Comparison of ENCODE assay signal across 8 cellular contexts in the genomic region with DNA sequence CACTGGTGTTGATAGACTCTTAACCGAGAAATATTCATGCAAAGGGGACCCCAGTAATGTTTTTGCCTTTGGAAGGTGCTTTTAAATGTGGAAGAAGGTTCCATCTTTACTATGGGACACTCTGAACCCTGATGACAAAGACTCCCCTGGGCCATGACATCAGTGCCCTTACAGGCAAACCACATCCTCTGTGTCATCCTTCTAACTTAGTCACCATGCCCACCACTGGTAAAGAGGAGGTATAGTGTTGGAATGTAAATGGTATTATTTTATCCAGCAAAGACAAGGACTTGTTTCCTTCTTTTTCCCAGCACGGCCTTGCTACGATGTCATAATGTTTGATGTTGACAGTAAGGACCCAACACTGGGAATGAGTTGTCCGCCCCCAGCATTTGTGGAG. TPM values are rescaled to one million over a fixed set of nuclear protein-coding genes. Genes with fewer than 3 reads are reported as not detected.
A peak's percentile ranks its signal among the peaks of the same experiment; 100 is the strongest.
DNase-seq lines count a peak whose midpoint lies in the region; ATAC-seq, FAIRE-seq and TF ChIP-seq lines count a peak whose summit lies in the region.

No MANE protein-coding gene starts in this region.

- DNase-seq in DND-41 (peak; percentile 18), RCC 7860 (ENCODE audit: low spot score) (peak; percentile 94), HT-29 (ENCODE audit: low spot score) (no peak), NCI-H2081 (lab: John Stamatoyannopoulos, UW) (no peak), dedifferentiated amniotic fluid mesenchymal stem cell (ENCODE audit: extremely low spot score) (no peak), UCSD-AML1 (lab: John Stamatoyannopoulos, UW; ENCODE audit: unreplicated experiment) (no peak)
- peak; percentile 44 to 60 for DNase-seq in activated naive CD4-positive, alpha-beta T cell treated with anti-CD3 and anti-CD28 coated beads, Interleukin-2, amount 50 U/mL, for 72 hours (ENCODE audit: low spot score in 2 of 2)

- peak overlapping the region; percentile 88 to 92 for H3K27ac Mint-ChIP-seq in activated naive CD4-positive, alpha-beta T cell treated with anti-CD3 and anti-CD28 coated beads, Interleukin-2, amount 50 U/mL, for 72 hours

- peaks cover 93% of the 10 kb centered on the region for H3K36me3 ChIP-seq in DND-41 (ENCODE audit: insufficient read depth, low read length)
- H3K36me3 ChIP-seq in skeletal muscle satellite cell (ENCODE audit: insufficient read depth, low read length), result peaks cover 53% of the 10 kb centered on the region

- no peak overlapping the region for H3K27ac ChIP-seq in DND-41 (ENCODE audit: low read length)

- H3K27me3 ChIP-seq in DND-41 (ENCODE audit: insufficient read depth, low read length, poor library complexity) (no peaks in the 10 kb centered on the region), skeletal muscle satellite cell (ENCODE audit: control insufficient read depth, insufficient read depth, low read length) (no peaks in the 10 kb centered on the region)

- no peaks in the 10 kb centered on the region for H3K9me3 ChIP-seq in DND-41 (ENCODE audit: insufficient read depth, low read length, severe bottlenecking)
- no peaks in the 10 kb centered on the region for H3K9me3 ChIP-seq in skeletal muscle satellite cell (replicated peaks; ENCODE audit: low read length)

- 0 out of 2 replicates have a peak, but pooled peaks cover 4% of the 10 kb centered on the region for H3K79me2 ChIP-seq in DND-41 (ENCODE audit: insufficient read depth, low read length)

- H3K36me3 Mint-ChIP-seq in activated naive CD4-positive, alpha-beta T cell treated with anti-CD3 and anti-CD28 coated beads, Interleukin-2, amount 50 U/mL, for 72 hours, result peaks cover 46 to 62% of the 10 kb centered on the region in 2 donors

- peak; percentile 86 for ATAC-seq in DND-41 (ENCODE audit: insufficient read depth, low read depth)
- ATAC-seq in activated naive CD4-positive, alpha-beta T cell treated with anti-CD3 and anti-CD28 coated beads, Interleukin-2, amount 50 U/mL, for 72 hours, result peak; percentile 100

- H3K9me3 Mint-ChIP-seq in activated naive CD4-positive, alpha-beta T cell treated with anti-CD3 and anti-CD28 coated beads, Interleukin-2, amount 50 U/mL, for 72 hours, result peaks cover 3 to 4% of the 10 kb centered on the region in 2 donors

- no peak overlapping the region for H3K9ac ChIP-seq in DND-41 (ENCODE audit: low read depth, low read length)
- H3K9ac ChIP-seq in skeletal muscle satellite cell (ENCODE audit: low read depth, low read length), result peak overlapping the region; percentile 51

- no peak overlapping the region for H3K4me2 ChIP-seq in DND-41 (ENCODE audit: insufficient read depth, low read length)
- peak overlapping the region; percentile 53 for H3K4me2 ChIP-seq in skeletal muscle satellite cell (ENCODE audit: low read length)

- H2AFZ ChIP-seq in DND-41 (ENCODE audit: low read depth, low read length), result no peak overlapping the region

- no peaks in the 10 kb centered on the region for H3K4me1 ChIP-seq in DND-41 (ENCODE audit: insufficient read depth, low read length)
- H3K4me1 ChIP-seq in skeletal muscle satellite cell (ENCODE audit: control insufficient read depth, insufficient read depth, low read length), result peaks cover 25% of the 10 kb centered on the region

- H4K20me1 ChIP-seq in DND-41 (ENCODE audit: insufficient read depth, low read length), result no peaks in the 10 kb centered on the region; the same call in 1 of the 2 replicates

- no peak for TF ChIP-seq CTCF in DND-41 (IDR thresholded peaks at IDR 0.05; ENCODE audit: borderline replicate concordance, extremely low read depth, low read length, poor library complexity, severe bottlenecking)

- FAIRE-seq in RCC 7860 (lab: Jason Lieb, UNC), result peak; percentile 84

- H3K4me3 ChIP-seq in DND-41 (ENCODE audit: low read depth in 1 of 2, low read length in 2 of 2), result no peak overlapping the region
- peak overlapping the region; percentile 23 for H3K4me3 ChIP-seq in skeletal muscle satellite cell (ENCODE audit: low read length)

RNA-seq across cellular contexts. Expression of a gene that starts 12.6 kb away (rescaled TPM):
- 10 to 100 TPM; 53.0 to 57.4 TPM for total RNA-seq in activated naive CD4-positive, alpha-beta T cell treated with anti-CD3 and anti-CD28 coated beads, Interleukin-2, amount 50 U/mL, for 72 hours
- total RNA-seq in skeletal muscle satellite cell (2012; rRNA removed), result 16.5 and 21.0 TPM in 2 replicates
- total RNA-seq in HT-29 (2014; rRNA removed; shearing (Covaris generic)), result 38.8 and 39.4 TPM in 2 replicates

RNA-seq across cellular contexts. Expression of a gene that starts 47.2 kb away (rescaled TPM):
- 1 to 10 TPM; 2.6 to 4.5 TPM for total RNA-seq in activated naive CD4-positive, alpha-beta T cell treated with anti-CD3 and anti-CD28 coated beads, Interleukin-2, amount 50 U/mL, for 72 hours
- 0.87 and 1.8 TPM in 2 replicates for total RNA-seq in skeletal muscle satellite cell (2012; rRNA removed)
- total RNA-seq in HT-29 (2014; rRNA removed; shearing (Covaris generic)), result 1.0 and 1.3 TPM in 2 replicates

RNA-seq across cellular contexts. Expression of a gene that starts 52.2 kb away (rescaled TPM):
- 10 to 100 TPM in 1 of 2 donors, 1 to 10 TPM in 1; 6.8 to 11.9 TPM for total RNA-seq in activated naive CD4-positive, alpha-beta T cell treated with anti-CD3 and anti-CD28 coated beads, Interleukin-2, amount 50 U/mL, for 72 hours
- 5.1 and 5.9 TPM in 2 replicates for total RNA-seq in skeletal muscle satellite cell (2012; rRNA removed)
- total RNA-seq in HT-29 (2014; rRNA removed; shearing (Covaris generic)), result 0.15 and 0.39 TPM in 2 replicates

Comparison
In these comparisons a context has a peak if more than half of its experiments do, and no peak if none do; other contexts are left out.
1. DNase-seq: peak in DND-41 (single experiment), RCC 7860 (single experiment) and activated naive CD4-positive, alpha-beta T cell treated with anti-CD3 and anti-CD28 coated beads, Interleukin-2, amount 50 U/mL, for 72 hours (2 of 2); none in HT-29 (single experiment), NCI-H2081 (0 of 2), dedifferentiated amniotic fluid mesenchymal stem cell (single experiment) and UCSD-AML1 (single experiment).